In genomic region chr21:44531606-44532128, GRCh38 we compare ENCODE assay signal across 21 cellular contexts. TPM values are rescaled to one million over a fixed set of nuclear protein-coding genes. Genes with fewer than 3 reads are reported as not detected.
A peak's percentile ranks its signal among the peaks of the same experiment; 100 is the strongest.
DNase-seq lines count a peak whose midpoint lies in the region; ATAC-seq and TF ChIP-seq lines count a peak whose summit lies in the region.
"Had no signal": no experiment of that assay in that cellular context is flagged by ENCODE, and none has a peak within 500 bp of the region (broad histone marks: within the 10 kb centered on the region; RNA-seq: fewer than 3 reads in every experiment).

No MANE protein-coding gene starts in this region.

- no peak for TF ChIP-seq CTCF in activated B cell treated with CpG ODN at 0.5 μM for 24 hours (IDR thresholded peaks at IDR 0.05)

- no peak for ATAC-seq in activated B cell treated with CpG ODN at 0.5 μM for 24 hours (ENCODE audit: low read depth)
- ATAC-seq: activated CD8-positive, alpha-beta memory T cell treated with anti-CD3 and anti-CD28 coated beads, Interleukin-2, amount 10 ng/mL, durations not matched to agents 7 days and 5 days; naive thymus-derived CD8-positive, alpha-beta T cell had no signal

- H3K36me3 Mint-ChIP-seq in activated B cell treated with CpG ODN at 0.5 μM for 24 hours (ENCODE audit: low read depth), result no peaks in the 10 kb centered on the region
- H3K36me3 Mint-ChIP-seq: activated CD8-positive, alpha-beta memory T cell treated with anti-CD3 and anti-CD28 coated beads, Interleukin-2, amount 10 ng/mL, durations not matched to agents 7 days and 5 days; naive thymus-derived CD8-positive, alpha-beta T cell had no signal

- peaks cover 3% of the 10 kb centered on the region for H3K9me3 Mint-ChIP-seq in activated B cell treated with CpG ODN at 0.5 μM for 24 hours
- H3K9me3 Mint-ChIP-seq: naive thymus-derived CD8-positive, alpha-beta T cell had no signal

- POLR2A ChIA-PET in activated B cell treated with CpG ODN at 0.5 μM for 24 hours (lab: Charles Lee), result interaction anchor here (0.5 kb wide), 1 partner anchor 42 kb away, joined by 3 read pairs; no protein-coding TSS in a partner anchor

- H3K27me3 Mint-ChIP-seq in activated B cell treated with CpG ODN at 0.5 μM for 24 hours, result peaks cover 9% of the 10 kb centered on the region

- CTCF ChIA-PET in activated B cell treated with CpG ODN at 0.5 μM for 24 hours (lab: Charles Lee), result no interaction called here

- DNase-seq in NCI-H2171 treated with DMSO at 0.1 percent for 48 hours (lab: John Stamatoyannopoulos, UW) (peak; percentile 57), NCI-H2171 (lab: John Stamatoyannopoulos, UW) (no peak), activated B cell treated with CpG ODN at 0.5 μM for 24 hours (peak; percentile 11), posterior vena cava (ENCODE audit: low spot score) (peak; percentile 77), GM03348 (ENCODE audit: low spot score) (no peak), superior temporal gyrus (ENCODE audit: extremely low spot score) (no peak)
- DNase-seq: 8988T; activated CD8-positive, alpha-beta memory T cell treated with anti-CD3 and anti-CD28 coated beads, Interleukin-2, amount 10 ng/mL, durations not matched to agents 7 days and 5 days; activated naive CD4-positive, alpha-beta T cell; DMS153; NCI-H1092; NCI-H2227 treated with DMSO at 0.1 percent for 48 hours; NK-92 treated with Interleukin-12 subunit alpha and Interleukin-12 subunit beta, amount 100 ng/mL, for 24 hours; stimulated activated naive CD4-positive, alpha-beta T cell; T-helper 1 cell had no signal

- no peak overlapping the region for H3K4me3 Mint-ChIP-seq in activated B cell treated with CpG ODN at 0.5 μM for 24 hours
- H3K4me3 Mint-ChIP-seq: activated CD8-positive, alpha-beta memory T cell treated with anti-CD3 and anti-CD28 coated beads, Interleukin-2, amount 10 ng/mL, durations not matched to agents 7 days and 5 days; H9; naive thymus-derived CD8-positive, alpha-beta T cell had no signal

- H3K27ac Mint-ChIP-seq in activated B cell treated with CpG ODN at 0.5 μM for 24 hours, result no peak overlapping the region
- H3K27ac Mint-ChIP-seq: activated CD8-positive, alpha-beta memory T cell treated with anti-CD3 and anti-CD28 coated beads, Interleukin-2, amount 10 ng/mL, durations not matched to agents 7 days and 5 days; progenitor cell of endocrine pancreas had no signal

- intact Hi-C loops in activated B cell treated with CpG ODN at 0.5 μM for 24 hours (cut with micrococcal nuclease) (no loop called here), posterior vena cava (cut with DNase I) (no loop called here)

- H3K4me1 Mint-ChIP-seq in activated B cell treated with CpG ODN at 0.5 μM for 24 hours, result no peaks in the 10 kb centered on the region
- H3K4me1 Mint-ChIP-seq: activated CD8-positive, alpha-beta memory T cell treated with anti-CD3 and anti-CD28 coated beads, Interleukin-2, amount 10 ng/mL, durations not matched to agents 7 days and 5 days had no signal

RNA-seq across cellular contexts. Expression of gene KRTAP10-1, which starts 8.3 kb away (rescaled TPM):
- total RNA-seq in activated B cell treated with CpG ODN at 0.5 μM for 24 hours (not detected in 2 replicates), posterior vena cava (not detected)
- total RNA-seq: activated CD8-positive, alpha-beta memory T cell treated with anti-CD3 and anti-CD28 coated beads, Interleukin-2, amount 10 ng/mL, durations not matched to agents 7 days and 5 days; aorta; fibroblast of villous mesenchyme; H9; lung microvascular endothelial cell; naive thymus-derived CD8-positive, alpha-beta T cell; progenitor cell of endocrine pancreas had no signal

RNA-seq across cellular contexts. Expression of gene KRTAP10-2, which starts 19.6 kb away (rescaled TPM):
- total RNA-seq in activated B cell treated with CpG ODN at 0.5 μM for 24 hours (not detected in 2 replicates), posterior vena cava (not detected)
- total RNA-seq: activated CD8-positive, alpha-beta memory T cell treated with anti-CD3 and anti-CD28 coated beads, Interleukin-2, amount 10 ng/mL, durations not matched to agents 7 days and 5 days; aorta; fibroblast of villous mesenchyme; H9; lung microvascular endothelial cell; naive thymus-derived CD8-positive, alpha-beta T cell; progenitor cell of endocrine pancreas had no signal

RNA-seq across cellular contexts. Expression of gene KRTAP10-3, which starts 26.9 kb away (rescaled TPM):
- total RNA-seq in activated B cell treated with CpG ODN at 0.5 μM for 24 hours, result not detected in 2 replicates
- total RNA-seq in posterior vena cava, result not detected
- total RNA-seq: activated CD8-positive, alpha-beta memory T cell treated with anti-CD3 and anti-CD28 coated beads, Interleukin-2, amount 10 ng/mL, durations not matched to agents 7 days and 5 days; aorta; fibroblast of villous mesenchyme; H9; lung microvascular endothelial cell; naive thymus-derived CD8-positive, alpha-beta T cell; progenitor cell of endocrine pancreas had no signal

RNA-seq across cellular contexts. Expression of gene KRTAP10-4, which starts 41.9 kb away (rescaled TPM):
- not detected in 2 replicates for total RNA-seq in activated B cell treated with CpG ODN at 0.5 μM for 24 hours
- total RNA-seq in posterior vena cava, result not detected
- total RNA-seq: activated CD8-positive, alpha-beta memory T cell treated with anti-CD3 and anti-CD28 coated beads, Interleukin-2, amount 10 ng/mL, durations not matched to agents 7 days and 5 days; aorta; fibroblast of villous mesenchyme; H9; lung microvascular endothelial cell; naive thymus-derived CD8-positive, alpha-beta T cell; progenitor cell of endocrine pancreas had no signal

RNA-seq across cellular contexts. Expression of gene KRTAP10-5, which starts 48.7 kb away (rescaled TPM):
- total RNA-seq in activated B cell treated with CpG ODN at 0.5 μM for 24 hours (not detected in 2 replicates), posterior vena cava (not detected)
- total RNA-seq: activated CD8-positive, alpha-beta memory T cell treated with anti-CD3 and anti-CD28 coated beads, Interleukin-2, amount 10 ng/mL, durations not matched to agents 7 days and 5 days; aorta; fibroblast of villous mesenchyme; H9; lung microvascular endothelial cell; naive thymus-derived CD8-positive, alpha-beta T cell; progenitor cell of endocrine pancreas had no signal

Comparison
In these comparisons a context has a peak if more than half of its experiments do, and no peak if none do; other contexts are left out.
1. DNase-seq: peak in NCI-H2171 treated with DMSO at 0.1 percent for 48 hours (single experiment), activated B cell treated with CpG ODN at 0.5 μM for 24 hours (single experiment) and posterior vena cava (single experiment); none in NCI-H2171 (single experiment), GM03348 (single experiment) and superior temporal gyrus (single experiment).